In the genomic region with DNA sequence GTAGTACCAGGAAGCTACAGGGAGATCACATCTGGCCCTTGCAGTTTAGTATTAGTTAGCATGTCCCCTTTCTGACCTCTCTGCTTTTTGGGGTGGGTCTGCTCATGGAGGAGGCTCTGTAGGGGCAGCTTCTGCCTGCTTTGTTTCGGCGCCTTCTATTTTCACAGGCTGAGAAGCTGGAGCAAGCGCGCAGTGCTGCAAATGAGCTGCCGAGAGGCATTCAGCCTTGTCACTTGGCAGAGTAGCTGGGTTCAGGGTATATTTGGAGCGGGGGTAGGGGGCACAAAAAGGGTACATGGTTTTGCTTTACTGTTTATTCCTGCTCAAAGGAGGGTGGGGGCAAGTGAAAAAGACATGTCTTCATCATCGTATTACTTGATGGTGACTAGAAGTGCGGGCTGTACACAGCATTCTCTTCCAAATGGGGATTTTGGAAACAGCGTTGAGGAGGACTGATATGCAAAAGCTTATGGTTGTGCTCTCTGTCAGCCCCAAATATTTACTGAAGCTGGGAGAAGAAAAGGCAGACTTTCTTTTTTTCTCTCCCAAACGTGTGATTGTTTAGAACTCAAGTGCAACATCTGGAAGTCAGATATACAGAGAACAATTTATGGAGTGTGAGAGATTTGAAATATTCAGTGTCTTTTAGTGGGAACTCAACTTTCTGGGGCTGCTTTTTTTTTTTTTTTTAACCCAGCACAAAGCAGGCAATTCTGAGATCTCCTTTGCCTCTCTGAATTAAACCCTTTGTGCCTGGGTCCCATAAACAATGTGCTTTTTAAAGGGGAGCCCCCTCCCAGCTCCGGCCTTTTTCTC, we compare ENCODE assay signal across 1 cellular context.
TF ChIP-seq lines count a peak whose summit lies in the region.

No MANE protein-coding gene starts in this region.

TF ChIP-seq in GM23338, 12 proteins besides CTCF, POLR2A, EP300 and RAD21 (continued from another document):
- TF ChIP-seq, protein P1, sequence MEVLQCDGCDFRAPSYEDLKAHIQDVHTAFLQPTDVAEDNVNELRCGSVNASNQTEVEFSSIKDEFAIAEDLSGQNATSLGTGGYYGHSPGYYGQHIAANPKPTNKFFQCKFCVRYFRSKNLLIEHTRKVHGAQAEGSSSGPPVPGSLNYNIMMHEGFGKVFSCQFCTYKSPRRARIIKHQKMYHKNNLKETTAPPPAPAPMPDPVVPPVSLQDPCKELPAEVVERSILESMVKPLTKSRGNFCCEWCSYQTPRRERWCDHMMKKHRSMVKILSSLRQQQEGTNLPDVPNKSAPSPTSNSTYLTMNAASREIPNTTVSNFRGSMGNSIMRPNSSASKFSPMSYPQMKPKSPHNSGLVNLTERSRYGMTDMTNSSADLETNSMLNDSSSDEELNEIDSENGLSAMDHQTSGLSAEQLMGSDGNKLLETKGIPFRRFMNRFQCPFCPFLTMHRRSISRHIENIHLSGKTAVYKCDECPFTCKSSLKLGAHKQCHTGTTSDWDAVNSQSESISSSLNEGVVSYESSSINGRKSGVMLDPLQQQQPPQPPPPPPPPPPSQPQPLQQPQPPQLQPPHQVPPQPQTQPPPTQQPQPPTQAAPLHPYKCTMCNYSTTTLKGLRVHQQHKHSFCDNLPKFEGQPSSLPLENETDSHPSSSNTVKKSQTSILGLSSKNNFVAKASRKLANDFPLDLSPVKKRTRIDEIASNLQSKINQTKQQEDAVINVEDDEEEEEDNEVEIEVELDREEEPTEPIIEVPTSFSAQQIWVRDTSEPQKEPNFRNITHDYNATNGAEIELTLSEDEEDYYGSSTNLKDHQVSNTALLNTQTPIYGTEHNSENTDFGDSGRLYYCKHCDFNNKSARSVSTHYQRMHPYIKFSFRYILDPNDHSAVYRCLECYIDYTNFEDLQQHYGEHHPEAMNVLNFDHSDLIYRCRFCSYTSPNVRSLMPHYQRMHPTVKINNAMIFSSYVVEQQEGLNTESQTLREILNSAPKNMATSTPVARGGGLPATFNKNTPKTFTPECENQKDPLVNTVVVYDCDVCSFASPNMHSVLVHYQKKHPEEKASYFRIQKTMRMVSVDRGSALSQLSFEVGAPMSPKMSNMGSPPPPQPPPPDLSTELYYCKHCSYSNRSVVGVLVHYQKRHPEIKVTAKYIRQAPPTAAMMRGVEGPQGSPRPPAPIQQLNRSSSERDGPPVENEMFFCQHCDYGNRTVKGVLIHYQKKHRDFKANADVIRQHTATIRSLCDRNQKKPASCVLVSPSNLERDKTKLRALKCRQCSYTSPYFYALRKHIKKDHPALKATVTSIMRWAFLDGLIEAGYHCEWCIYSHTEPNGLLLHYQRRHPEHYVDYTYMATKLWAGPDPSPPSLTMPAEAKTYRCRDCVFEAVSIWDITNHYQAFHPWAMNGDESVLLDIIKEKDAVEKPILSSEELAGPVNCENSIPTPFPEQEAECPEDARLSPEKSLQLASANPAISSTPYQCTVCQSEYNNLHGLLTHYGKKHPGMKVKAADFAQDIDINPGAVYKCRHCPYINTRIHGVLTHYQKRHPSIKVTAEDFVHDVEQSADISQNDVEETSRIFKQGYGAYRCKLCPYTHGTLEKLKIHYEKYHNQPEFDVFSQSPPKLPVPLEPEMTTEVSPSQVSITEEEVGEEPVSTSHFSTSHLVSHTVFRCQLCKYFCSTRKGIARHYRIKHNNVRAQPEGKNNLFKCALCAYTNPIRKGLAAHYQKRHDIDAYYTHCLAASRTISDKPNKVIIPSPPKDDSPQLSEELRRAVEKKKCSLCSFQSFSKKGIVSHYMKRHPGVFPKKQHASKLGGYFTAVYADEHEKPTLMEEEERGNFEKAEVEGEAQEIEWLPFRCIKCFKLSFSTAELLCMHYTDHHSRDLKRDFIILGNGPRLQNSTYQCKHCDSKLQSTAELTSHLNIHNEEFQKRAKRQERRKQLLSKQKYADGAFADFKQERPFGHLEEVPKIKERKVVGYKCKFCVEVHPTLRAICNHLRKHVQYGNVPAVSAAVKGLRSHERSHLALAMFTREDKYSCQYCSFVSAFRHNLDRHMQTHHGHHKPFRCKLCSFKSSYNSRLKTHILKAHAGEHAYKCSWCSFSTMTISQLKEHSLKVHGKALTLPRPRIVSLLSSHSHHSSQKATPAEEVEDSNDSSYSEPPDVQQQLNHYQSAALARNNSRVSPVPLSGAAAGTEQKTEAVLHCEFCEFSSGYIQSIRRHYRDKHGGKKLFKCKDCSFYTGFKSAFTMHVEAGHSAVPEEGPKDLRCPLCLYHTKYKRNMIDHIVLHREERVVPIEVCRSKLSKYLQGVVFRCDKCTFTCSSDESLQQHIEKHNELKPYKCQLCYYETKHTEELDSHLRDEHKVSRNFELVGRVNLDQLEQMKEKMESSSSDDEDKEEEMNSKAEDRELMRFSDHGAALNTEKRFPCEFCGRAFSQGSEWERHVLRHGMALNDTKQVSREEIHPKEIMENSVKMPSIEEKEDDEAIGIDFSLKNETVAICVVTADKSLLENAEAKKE (CRISPR knock-in tag; IDR thresholded peaks at IDR 0.05) = no peak
- TF ChIP-seq EZH2phosphoT487 (IDR thresholded peaks at IDR 0.05; ENCODE audit: unreplicated experiment) (no peak), JUNB (IDR thresholded peaks at IDR 0.05; ENCODE audit: unreplicated experiment) (no peak), EZH2 (IDR thresholded peaks at IDR 0.05; ENCODE audit: low read depth, unreplicated experiment) (no peak), ZNF331 (CRISPR knock-in tag; IDR thresholded peaks at IDR 0.05; ENCODE audit: low read depth) (no peak), ETS1 (IDR thresholded peaks at IDR 0.05) (no peak)
